In the genomic region with DNA sequence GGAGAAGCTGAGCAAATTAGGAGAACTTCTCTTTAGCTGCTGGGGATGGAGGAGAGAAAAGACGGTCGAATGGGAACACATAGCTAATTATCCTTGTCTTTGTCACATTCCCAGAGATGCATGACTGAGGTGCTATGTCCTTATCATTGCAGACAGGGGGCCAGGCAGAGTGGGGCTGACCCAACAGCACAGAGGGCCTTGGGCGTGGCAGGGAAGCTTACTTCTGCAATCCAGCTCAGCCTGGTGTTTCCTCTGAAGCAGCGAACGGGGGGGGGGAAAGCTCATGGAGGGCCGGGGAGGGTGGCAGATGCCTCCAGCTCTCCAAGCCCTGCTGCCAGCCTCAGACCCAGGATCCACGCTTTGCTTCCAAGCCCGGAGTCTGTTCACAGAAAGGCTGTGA, we compare ENCODE assay signal across 13 cellular contexts. TPM values are rescaled to one million over a fixed set of nuclear protein-coding genes. Genes with fewer than 3 reads are reported as not detected.
DNase-seq lines count a peak whose midpoint lies in the region; ATAC-seq, FAIRE-seq and TF ChIP-seq lines count a peak whose summit lies in the region.
"Had no signal": no experiment of that assay in that cellular context is flagged by ENCODE, and none has a peak within 500 bp of the region (broad histone marks: within the 10 kb centered on the region; RNA-seq: fewer than 3 reads in every experiment).

No MANE protein-coding gene starts in this region.

- no peaks in the 10 kb centered on the region for H3K4me1 ChIP-seq in astrocyte (ENCODE audit: insufficient read depth, low read length)
- peaks cover 0 to 27% of the 10 kb centered on the region in 2 donors for H3K4me1 ChIP-seq in left lung
- H3K4me1 ChIP-seq: uterus had no signal

- TF ChIP-seq CTCF in astrocyte (IDR thresholded peaks at IDR 0.05; ENCODE audit: insufficient read depth, low read depth, low read length) (no peak), left lung (IDR thresholded peaks at IDR 0.05) (no peak)

- H3K36me3 ChIP-seq in astrocyte (ENCODE audit: insufficient read depth, low read length) (no peaks in the 10 kb centered on the region), left lung (no peaks in the 10 kb centered on the region)
- H3K36me3 ChIP-seq: uterus had no signal

- peak; percentile 49 for DNase-seq in CD1c-positive myeloid dendritic cell (ENCODE audit: extremely low spot score)
- peak; percentile 88 to 94 for DNase-seq in NCI-H524 (lab: John Stamatoyannopoulos, UW)
- no peak for DNase-seq in astrocyte (ENCODE audit: low read depth)
- DNase-seq in left lung, result peak; percentile 50 to 77
- no peak for DNase-seq in SHP77 (lab: John Stamatoyannopoulos, UW)
- no peak for DNase-seq in NCI-H2107 treated with DMSO at 0.1 percent for 48 hours (lab: John Stamatoyannopoulos, UW; ENCODE audit: unreplicated experiment)
- DNase-seq in midbrain (lab: John Stamatoyannopoulos, UW), result no peak
- DNase-seq in stimulated activated CD4-positive, alpha-beta T cell treated with anti-CD3 and anti-CD28 coated beads, Interleukin-2, amount 100 ng/mL, for 24 hours, result no peak
- DNase-seq: NCI-H146; stimulated activated CD4-positive, alpha-beta T cell treated with anti-CD3 and anti-CD28 coated beads, Interleukin-2, amount 100 ng/mL, for 48 hours; uterus had no signal

- H3K4me3 ChIP-seq in astrocyte (ENCODE audit: insufficient read depth, low read depth, low read length) (no peak overlapping the region), left lung (no peak overlapping the region)
- H3K4me3 ChIP-seq: GM12878, uterus had no signal

- no peaks in the 10 kb centered on the region for H3K27me3 Mint-ChIP-seq in astrocyte (ENCODE audit: low read depth, unreplicated experiment)

- peak; percentile 58 for ATAC-seq in left lung
- ATAC-seq: GM12878 had no signal

- H3K4me3 Mint-ChIP-seq in astrocyte (ENCODE audit: unreplicated experiment), result no peak overlapping the region
- H3K4me3 Mint-ChIP-seq: activated T-helper 1 cell treated with anti-CD3 and anti-CD28 coated beads, Interleukin-12 subunit alpha, Interleukin-12 subunit beta, Interleukin-2, Interleukin-4 antibody, amounts not matched to agents 30 ng/mL and 10 ng/mL and 1 ng/mL, durations not matched to agents 14 hours and 24 hours and 36 hours had no signal

- no peaks in the 10 kb centered on the region for H3K79me2 ChIP-seq in astrocyte (ENCODE audit: insufficient read depth, low read length)

- H3K27ac ChIP-seq in astrocyte (ENCODE audit: low read depth, low read length) (no peak overlapping the region), left lung (peak overlapping the region in 1 of 2 donors; percentile 3)
- H3K27ac ChIP-seq: uterus had no signal

- no peaks in the 10 kb centered on the region for H3K36me3 Mint-ChIP-seq in astrocyte (ENCODE audit: low read depth, unreplicated experiment)

- intact Hi-C loops in left lung (cut with DNase I), result no loop called here

- H3K9ac ChIP-seq in astrocyte (ENCODE audit: low read length), result no peak overlapping the region

- H4K20me1 ChIP-seq in astrocyte (ENCODE audit: insufficient read depth, low read length), result no peaks in the 10 kb centered on the region

- H3K9me3 Mint-ChIP-seq in astrocyte (ENCODE audit: unreplicated experiment), result no peaks in the 10 kb centered on the region
- H3K9me3 Mint-ChIP-seq: activated T-helper 1 cell treated with anti-CD3 and anti-CD28 coated beads, Interleukin-12 subunit alpha, Interleukin-12 subunit beta, Interleukin-2, Interleukin-4 antibody, amounts not matched to agents 30 ng/mL and 10 ng/mL and 1 ng/mL, durations not matched to agents 14 hours and 24 hours and 36 hours had no signal

- no peak overlapping the region for H2AFZ ChIP-seq in astrocyte (ENCODE audit: low read depth, low read length)

- H3K27me3 ChIP-seq in astrocyte (ENCODE audit: insufficient read depth, low read length) (no peaks in the 10 kb centered on the region), left lung (no peaks in the 10 kb centered on the region)
- H3K27me3 ChIP-seq: uterus had no signal

- FAIRE-seq in astrocyte (lab: Jason Lieb, UNC), result no peak
- FAIRE-seq: GM12878 had no signal

- H3K9me3 ChIP-seq in astrocyte (ENCODE audit: insufficient read depth, low read depth, low read length) (no peaks in the 10 kb centered on the region), left lung (no peaks in the 10 kb centered on the region)
- H3K9me3 ChIP-seq: uterus had no signal

- no peak overlapping the region for H3K4me2 ChIP-seq in astrocyte (ENCODE audit: low read length)

- H3K4me1 Mint-ChIP-seq in astrocyte (ENCODE audit: low read depth, unreplicated experiment), result peaks cover 13% of the 10 kb centered on the region

- H3K27ac Mint-ChIP-seq in astrocyte (ENCODE audit: unreplicated experiment), result peak overlapping the region; percentile 78
- H3K27ac Mint-ChIP-seq: activated T-helper 1 cell treated with anti-CD3 and anti-CD28 coated beads, Interleukin-12 subunit alpha, Interleukin-12 subunit beta, Interleukin-2, Interleukin-4 antibody, amounts not matched to agents 30 ng/mL and 10 ng/mL and 1 ng/mL, durations not matched to agents 14 hours and 24 hours and 36 hours had no signal

RNA-seq across cellular contexts. Expression of a gene that starts 50.8 kb away (rescaled TPM):
- total RNA-seq in astrocyte, result 0.94 and 1.7 TPM in 2 replicates
- total RNA-seq in left lung, result 100 to 1,000 TPM; 291 to 729 TPM

Comparison
In these comparisons a context has a peak if more than half of its experiments do, and no peak if none do; other contexts are left out.
1. DNase-seq: peak in CD1c-positive myeloid dendritic cell (single experiment), NCI-H524 (2 of 2) and left lung (2 of 2); none in astrocyte (single experiment), SHP77 (0 of 2), NCI-H2107 treated with DMSO at 0.1 percent for 48 hours (single experiment), midbrain (single experiment) and stimulated activated CD4-positive, alpha-beta T cell treated with anti-CD3 and anti-CD28 coated beads, Interleukin-2, amount 100 ng/mL, for 24 hours (0 of 2).
2. RNA of a gene that starts 50.8 kb away (total RNA-seq): 291 to 729 TPM in left lung; 0.94 to 1.7 TPM in astrocyte; every median in the first group is over 100 times any median in the second.